In the genomic region with DNA sequence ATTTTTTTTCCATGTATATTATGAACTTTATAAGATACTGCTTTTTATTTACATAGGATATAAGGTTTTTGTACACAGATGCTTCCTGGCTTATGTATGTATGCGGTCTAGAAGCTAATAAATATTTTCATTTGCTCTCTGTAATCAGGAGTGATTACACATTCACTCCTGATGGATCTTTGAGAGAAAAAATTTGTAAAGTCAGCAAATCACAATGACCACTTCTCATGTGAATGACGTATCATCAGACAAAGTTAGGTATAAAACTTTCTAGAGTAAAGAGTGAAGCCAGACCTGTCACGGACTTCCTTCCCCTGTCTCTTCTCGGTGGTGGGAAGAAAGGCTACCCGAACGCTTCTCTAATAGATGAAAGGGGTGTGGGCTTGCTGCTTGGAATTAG, we compare ENCODE assay signal across 28 cellular contexts.
"Had no signal": no experiment of that assay in that cellular context is flagged by ENCODE, and none has a peak within 500 bp of the region (broad histone marks: within the 10 kb centered on the region; RNA-seq: fewer than 3 reads in every experiment).

No MANE protein-coding gene starts in this region.

- H3K27ac ChIP-seq: colonic mucosa, coronary artery, dorsolateral prefrontal cortex, epithelial cell of prostate, esophagus muscularis mucosa, esophagus squamous epithelium, foreskin keratinocyte, gastrocnemius medialis, gastroesophageal sphincter, heart left ventricle, heart right ventricle had no signal

- FAIRE-seq: colon, endometrium, endothelial cell of umbilical vein, frontal cortex had no signal

- H3K4me1 ChIP-seq: colonic mucosa, esophagus muscularis mucosa, esophagus squamous epithelium, foreskin keratinocyte, gastrocnemius medialis, heart left ventricle, heart right ventricle had no signal

- H3K4me3 ChIP-seq: colonic mucosa, coronary artery, dorsolateral prefrontal cortex, esophagus muscularis mucosa, esophagus squamous epithelium, gastrocnemius medialis, gastroesophageal sphincter, heart left ventricle, heart right ventricle had no signal

- DNase-seq: colonic mucosa; cortex of kidney; dermis blood vessel endothelial cell; effector CD4-positive, alpha-beta T cell; effector CD8-positive, alpha-beta T cell; effector memory CD4-positive, alpha-beta T cell; effector memory CD8-positive, alpha-beta T cell; endodermal cell; erythroblast; esophagus squamous epithelium; foreskin fibroblast; foreskin keratinocyte; foreskin melanocyte; gastrocnemius medialis; glutamatergic neuron; head of caudate nucleus; heart left ventricle; heart right ventricle had no signal

- ATAC-seq: effector memory CD8-positive, alpha-beta T cell; esophagus mucosa; foreskin keratinocyte; gastrocnemius medialis; gastroesophageal sphincter; heart left ventricle; heart right ventricle had no signal

- H3K9me3 ChIP-seq: colonic mucosa, esophagus muscularis mucosa, esophagus squamous epithelium, gastrocnemius medialis, gastroesophageal sphincter, heart left ventricle, heart right ventricle had no signal

- H3K36me3 ChIP-seq: colonic mucosa had no signal

- H3K27me3 ChIP-seq: colonic mucosa, dorsolateral prefrontal cortex, esophagus muscularis mucosa, esophagus squamous epithelium, foreskin keratinocyte, gastrocnemius medialis, gastroesophageal sphincter, heart left ventricle, heart right ventricle had no signal
